Comparison of ENCODE assay signal across 34 cellular contexts in the genomic region with DNA sequence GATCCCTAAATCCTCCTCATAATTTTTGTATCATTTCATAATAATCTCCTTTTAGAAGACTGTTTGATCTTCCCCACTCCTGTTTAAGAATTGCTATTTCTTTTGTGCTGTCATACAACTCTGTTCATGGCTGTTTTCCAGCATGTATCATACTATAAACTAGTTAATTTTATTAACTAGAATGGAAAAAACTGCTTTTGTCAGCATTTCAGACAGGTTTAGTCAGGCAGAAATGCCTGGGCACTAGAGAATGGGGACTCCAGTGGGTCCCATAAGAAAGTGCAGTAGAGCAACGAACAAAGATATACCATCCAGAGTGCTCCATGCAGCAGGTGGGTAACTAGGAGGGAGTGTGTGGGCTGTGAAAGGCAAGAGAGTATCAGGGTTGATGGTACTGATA.
"Had no signal": no experiment of that assay in that cellular context is flagged by ENCODE, and none has a peak within 500 bp of the region (broad histone marks: within the 10 kb centered on the region; RNA-seq: fewer than 3 reads in every experiment).

No MANE protein-coding gene starts in this region.

- H3K27ac ChIP-seq: body of pancreas, brain microvascular endothelial cell, breast epithelium, VCaP had no signal

- DNase-seq: activated B cell treated with CpG ODN at 0.5 μM for 24 hours; activated CD4-positive, alpha-beta memory T cell treated with anti-CD3 and anti-CD28 coated beads for 36 hours; activated CD4-positive, alpha-beta T cell treated with anti-CD3 and anti-CD28 coated beads for 4 hours; activated CD4-positive, alpha-beta T cell treated with anti-CD3 and anti-CD28 coated beads, Interleukin-2, amount 10 ng/mL, durations not matched to agents 24 days and 14 days; activated CD4-positive, alpha-beta T cell treated with anti-CD3 and anti-CD28 coated beads, Interleukin-2, amount 50 U/mL, for 1 hour; activated CD4-positive, alpha-beta T cell treated with anti-CD3 and anti-CD28 coated beads, Interleukin-2, amount 50 U/mL, for 4 hours; activated CD4-positive, CD25-positive, alpha-beta regulatory T cell treated with anti-CD3 and anti-CD28 coated beads, Interleukin-2, amount 50 U/mL, for 72 hours; activated CD8-positive, alpha-beta memory T cell treated with anti-CD3 and anti-CD28 coated beads, Interleukin-2, amount 50 U/mL, for 4 hours; activated CD8-positive, alpha-beta T cell treated with anti-CD3 and anti-CD28 coated beads for 36 hours; activated effector memory CD4-positive, alpha-beta T cell treated with anti-CD3 and anti-CD28 coated beads, Interleukin-2, amount 50 U/mL, for 16 hours; activated naive CD4-positive, alpha-beta T cell treated with anti-CD3 and anti-CD28 coated beads, Interleukin-2, amount 10 ng/mL, durations not matched to agents 7 days and 5 days; activated naive CD4-positive, alpha-beta T cell treated with Interleukin-2 at 50 U/mL for 16 hours; activated naive CD8-positive, alpha-beta T cell treated with anti-CD3 and anti-CD28 coated beads, Interleukin-2, amount 10 ng/mL, durations not matched to agents 7 days and 5 days; activated naive CD8-positive, alpha-beta T cell treated with anti-CD3 and anti-CD28 coated beads, Interleukin-2, amount 50 U/mL, for 24 hours; activated T-cell treated with anti-CD3 and anti-CD28 coated beads for 4 hours; activated T-cell treated with anti-CD3 and anti-CD28 coated beads, Interleukin-2, amount 50 U/mL, for 1 hour; activated T-cell treated with anti-CD3 and anti-CD28 coated beads, Interleukin-2, amount 50 U/mL, for 4 hours; activated T-cell treated with anti-CD3 and anti-CD28 coated beads, Interleukin-2, amount 50 U/mL, for 72 hours; amygdala; anterior cingulate cortex; body of pancreas; brain microvascular endothelial cell; cerebellar nuclear complex; T-cell; T-helper 17 cell had no signal

- H3K9me3 Mint-ChIP-seq: activated B cell treated with CpG ODN at 0.5 μM for 24 hours had no signal

- H3K27me3 Mint-ChIP-seq: activated B cell treated with CpG ODN at 0.5 μM for 24 hours; activated CD4-positive, alpha-beta memory T cell treated with anti-CD3 and anti-CD28 coated beads for 36 hours; activated CD4-positive, alpha-beta T cell treated with anti-CD3 and anti-CD28 coated beads, Interleukin-2, amount 10 ng/mL, durations not matched to agents 24 days and 14 days; activated CD8-positive, alpha-beta T cell treated with anti-CD3 and anti-CD28 coated beads for 36 hours; activated naive CD4-positive, alpha-beta T cell treated with anti-CD3 and anti-CD28 coated beads, Interleukin-2, amount 10 ng/mL, durations not matched to agents 7 days and 5 days; activated naive CD4-positive, alpha-beta T cell treated with anti-CD3 and anti-CD28 coated beads, Interleukin-2, amount 50 U/mL, for 24 hours; activated naive CD8-positive, alpha-beta T cell; activated naive CD8-positive, alpha-beta T cell treated with anti-CD3 and anti-CD28 coated beads, Interleukin-2, amount 10 ng/mL, durations not matched to agents 7 days and 5 days; activated naive CD8-positive, alpha-beta T cell treated with anti-CD3 and anti-CD28 coated beads, Interleukin-2, amount 50 U/mL, for 24 hours; activated T-helper 17 cell treated with anti-CD3 and anti-CD28 coated beads, Interleukin-2, amount 50 U/mL, for 72 hours; central memory CD8-positive, alpha-beta T cell; T-cell; T-helper 17 cell had no signal

- H3K27me3 ChIP-seq: body of pancreas, brain microvascular endothelial cell, breast epithelium had no signal

- H3K27ac Mint-ChIP-seq: activated B cell treated with CpG ODN at 0.5 μM for 24 hours; activated CD4-positive, alpha-beta memory T cell treated with anti-CD3 and anti-CD28 coated beads for 36 hours; activated CD4-positive, alpha-beta T cell treated with anti-CD3 and anti-CD28 coated beads, Interleukin-2, amount 10 ng/mL, durations not matched to agents 24 days and 14 days; activated CD8-positive, alpha-beta T cell treated with anti-CD3 and anti-CD28 coated beads for 36 hours; activated naive CD4-positive, alpha-beta T cell treated with anti-CD3 and anti-CD28 coated beads, Interleukin-2, amount 10 ng/mL, durations not matched to agents 7 days and 5 days; activated naive CD4-positive, alpha-beta T cell treated with anti-CD3 and anti-CD28 coated beads, Interleukin-2, amount 50 U/mL, for 24 hours; activated naive CD8-positive, alpha-beta T cell; activated naive CD8-positive, alpha-beta T cell treated with anti-CD3 and anti-CD28 coated beads, Interleukin-2, amount 10 ng/mL, durations not matched to agents 7 days and 5 days; activated naive CD8-positive, alpha-beta T cell treated with anti-CD3 and anti-CD28 coated beads, Interleukin-2, amount 50 U/mL, for 24 hours; activated T-cell treated with anti-CD3 and anti-CD28 coated beads, Interleukin-2, amount 50 U/mL, for 72 hours; activated T-helper 1 cell treated with anti-CD3 and anti-CD28 coated beads, Interleukin-12 subunit alpha, Interleukin-12 subunit beta, Interleukin-2, Interleukin-4 antibody, amounts not matched to agents 30 ng/mL and 10 ng/mL and 1 ng/mL, durations not matched to agents 14 hours and 24 hours and 36 hours; activated T-helper 17 cell treated with anti-CD3 and anti-CD28 coated beads, Interleukin-2, amount 50 U/mL, for 72 hours; T-cell; T-helper 17 cell had no signal

- FAIRE-seq: astrocyte, TTC549 had no signal

- H3K36me3 Mint-ChIP-seq: activated CD4-positive, alpha-beta memory T cell treated with anti-CD3 and anti-CD28 coated beads for 36 hours; activated naive CD4-positive, alpha-beta T cell treated with anti-CD3 and anti-CD28 coated beads, Interleukin-2, amount 10 ng/mL, durations not matched to agents 7 days and 5 days; activated naive CD4-positive, alpha-beta T cell treated with anti-CD3 and anti-CD28 coated beads, Interleukin-2, amount 50 U/mL, for 24 hours; activated naive CD8-positive, alpha-beta T cell; activated naive CD8-positive, alpha-beta T cell treated with anti-CD3 and anti-CD28 coated beads, Interleukin-2, amount 10 ng/mL, durations not matched to agents 7 days and 5 days; T-cell had no signal

- ATAC-seq: activated CD8-positive, alpha-beta T cell treated with anti-CD3 and anti-CD28 coated beads for 36 hours; activated naive CD8-positive, alpha-beta T cell treated with anti-CD3 and anti-CD28 coated beads, Interleukin-2, amount 50 U/mL, for 24 hours; activated T-cell treated with anti-CD3 and anti-CD28 coated beads, Interleukin-2, amount 50 U/mL, for 4 hours; activated T-cell treated with anti-CD3 and anti-CD28 coated beads, Interleukin-2, amount 50 U/mL, for 72 hours; activated T-helper 17 cell treated with anti-CD3 and anti-CD28 coated beads, Interleukin-2, amount 50 U/mL, for 72 hours; body of pancreas; T-cell; T-helper 17 cell had no signal

- H3K4me1 ChIP-seq: body of pancreas, breast epithelium had no signal

- H3K4me3 Mint-ChIP-seq: activated B cell treated with CpG ODN at 0.5 μM for 24 hours; activated CD4-positive, alpha-beta memory T cell treated with anti-CD3 and anti-CD28 coated beads for 36 hours; activated CD4-positive, alpha-beta T cell treated with anti-CD3 and anti-CD28 coated beads, Interleukin-2, amount 10 ng/mL, durations not matched to agents 24 days and 14 days; activated CD8-positive, alpha-beta T cell treated with anti-CD3 and anti-CD28 coated beads for 36 hours; activated naive CD4-positive, alpha-beta T cell treated with anti-CD3 and anti-CD28 coated beads, Interleukin-2, amount 10 ng/mL, durations not matched to agents 7 days and 5 days; activated naive CD4-positive, alpha-beta T cell treated with anti-CD3 and anti-CD28 coated beads, Interleukin-2, amount 50 U/mL, for 24 hours; activated naive CD8-positive, alpha-beta T cell; activated naive CD8-positive, alpha-beta T cell treated with anti-CD3 and anti-CD28 coated beads, Interleukin-2, amount 10 ng/mL, durations not matched to agents 7 days and 5 days; activated naive CD8-positive, alpha-beta T cell treated with anti-CD3 and anti-CD28 coated beads, Interleukin-2, amount 50 U/mL, for 24 hours; activated T-cell treated with anti-CD3 and anti-CD28 coated beads, Interleukin-2, amount 50 U/mL, for 4 hours; activated T-cell treated with anti-CD3 and anti-CD28 coated beads, Interleukin-2, amount 50 U/mL, for 72 hours; activated T-helper 1 cell treated with anti-CD3 and anti-CD28 coated beads, Interleukin-12 subunit alpha, Interleukin-12 subunit beta, Interleukin-2, Interleukin-4 antibody, amounts not matched to agents 30 ng/mL and 10 ng/mL and 1 ng/mL, durations not matched to agents 14 hours and 24 hours and 36 hours; activated T-helper 17 cell treated with anti-CD3 and anti-CD28 coated beads, Interleukin-2, amount 50 U/mL, for 72 hours; central memory CD8-positive, alpha-beta T cell; T-cell; T-helper 17 cell had no signal

- H3K4me3 ChIP-seq: body of pancreas, breast epithelium had no signal

- H3K9me3 ChIP-seq: body of pancreas had no signal

- H3K4me1 Mint-ChIP-seq: activated B cell treated with CpG ODN at 0.5 μM for 24 hours; activated CD4-positive, alpha-beta T cell treated with anti-CD3 and anti-CD28 coated beads, Interleukin-2, amount 10 ng/mL, durations not matched to agents 24 days and 14 days; activated naive CD4-positive, alpha-beta T cell treated with anti-CD3 and anti-CD28 coated beads, Interleukin-2, amount 10 ng/mL, durations not matched to agents 7 days and 5 days; activated naive CD4-positive, alpha-beta T cell treated with anti-CD3 and anti-CD28 coated beads, Interleukin-2, amount 50 U/mL, for 24 hours; activated naive CD8-positive, alpha-beta T cell treated with anti-CD3 and anti-CD28 coated beads, Interleukin-2, amount 10 ng/mL, durations not matched to agents 7 days and 5 days; activated naive CD8-positive, alpha-beta T cell treated with anti-CD3 and anti-CD28 coated beads, Interleukin-2, amount 50 U/mL, for 24 hours; activated T-helper 17 cell treated with anti-CD3 and anti-CD28 coated beads, Interleukin-2, amount 50 U/mL, for 72 hours; central memory CD8-positive, alpha-beta T cell; T-cell; T-helper 17 cell had no signal

- H3K36me3 ChIP-seq: brain microvascular endothelial cell, breast epithelium had no signal
